16 cellular contexts compared by ENCODE assay signal in the genomic region with DNA sequence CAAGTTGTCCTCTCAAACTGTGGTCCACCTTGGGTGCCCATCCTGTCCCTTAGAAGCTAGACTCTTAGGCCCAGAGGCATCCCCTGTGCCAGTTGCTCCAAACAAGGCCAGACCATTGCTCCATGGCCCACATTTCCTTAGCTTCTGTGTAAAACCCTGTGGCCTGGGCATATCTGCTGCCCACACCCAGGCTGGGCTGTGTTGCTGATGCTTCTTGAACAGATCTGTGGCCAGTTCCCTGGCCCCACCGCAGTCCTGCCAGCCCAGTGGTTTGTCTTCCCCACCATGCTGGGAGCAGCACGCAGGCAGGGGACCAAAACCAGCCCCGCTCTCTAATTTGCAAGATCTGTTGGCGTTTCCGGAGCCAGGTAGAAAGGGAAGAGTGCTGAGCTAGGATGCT.
"Had no signal": no experiment of that assay in that cellular context is flagged by ENCODE, and none has a peak within 500 bp of the region (broad histone marks: within the 10 kb centered on the region; RNA-seq: fewer than 3 reads in every experiment).

No MANE protein-coding gene starts in this region.

- H3K4me1 ChIP-seq: parathyroid adenoma, sigmoid colon, testis had no signal

- H3K9me3 ChIP-seq: sigmoid colon, stomach, testis had no signal

- DNase-seq: activated CD4-positive, alpha-beta T cell treated with anti-CD3 and anti-CD28 coated beads, Interleukin-2, amount 50 U/mL, for 1 hour; activated naive CD4-positive, alpha-beta T cell treated with anti-CD3 and anti-CD28 coated beads for 36 hours; activated naive CD8-positive, alpha-beta T cell treated with anti-CD3 and anti-CD28 coated beads, Interleukin-2, amount 50 U/mL, for 24 hours; activated T-cell treated with anti-CD3 and anti-CD28 coated beads for 4 hours; aorta; cerebellar nuclear complex; dermis blood vessel endothelial cell; head of caudate nucleus; immature natural killer cell; naive B cell; stimulated activated CD4-positive, alpha-beta T cell treated with anti-CD3 and anti-CD28 coated beads, Interleukin-12 subunit alpha, Interleukin-12 subunit beta, amount 100 ng/mL, for 4 hours; stimulated activated CD4-positive, alpha-beta T cell treated with anti-CD3 and anti-CD28 coated beads, Interleukin-2, amount 100 ng/mL, for 24 hours; stomach; testis had no signal

- H3K4me3 Mint-ChIP-seq: activated naive CD4-positive, alpha-beta T cell treated with anti-CD3 and anti-CD28 coated beads for 36 hours; activated naive CD8-positive, alpha-beta T cell treated with anti-CD3 and anti-CD28 coated beads, Interleukin-2, amount 50 U/mL, for 24 hours; immature natural killer cell; naive B cell had no signal

- H3K9ac ChIP-seq: parathyroid adenoma had no signal

- H3K4me1 Mint-ChIP-seq: activated naive CD8-positive, alpha-beta T cell treated with anti-CD3 and anti-CD28 coated beads, Interleukin-2, amount 50 U/mL, for 24 hours; immature natural killer cell; naive B cell had no signal

- H2AFZ ChIP-seq: parathyroid adenoma had no signal

- H3K79me2 ChIP-seq: parathyroid adenoma had no signal

- H3K4me3 ChIP-seq: sigmoid colon, stomach, testis had no signal

- H3K36me3 Mint-ChIP-seq: immature natural killer cell, naive B cell had no signal

- H3K36me3 ChIP-seq: stomach had no signal

- H3K27me3 ChIP-seq: sigmoid colon, stomach, testis had no signal

- H3K27ac ChIP-seq: parathyroid adenoma, sigmoid colon, testis had no signal

- H3K9me3 Mint-ChIP-seq: activated naive CD4-positive, alpha-beta T cell treated with anti-CD3 and anti-CD28 coated beads for 36 hours; activated naive CD8-positive, alpha-beta T cell treated with anti-CD3 and anti-CD28 coated beads, Interleukin-2, amount 50 U/mL, for 24 hours; immature natural killer cell had no signal

- H3K27ac Mint-ChIP-seq: activated naive CD4-positive, alpha-beta T cell treated with anti-CD3 and anti-CD28 coated beads for 36 hours; activated naive CD8-positive, alpha-beta T cell treated with anti-CD3 and anti-CD28 coated beads, Interleukin-2, amount 50 U/mL, for 24 hours; immature natural killer cell; naive B cell had no signal
